Comparison of ENCODE assay signal across 1 cellular context in genomic region chr3:173912126-173912525, GRCh38.
TF ChIP-seq lines count a peak whose summit lies in the region.

No MANE protein-coding gene starts in this region.

TF ChIP-seq in IMR-90, 13 proteins besides CTCF, POLR2A, EP300 and RAD21:
- TF ChIP-seq FOS (IDR thresholded peaks at IDR 0.05; ENCODE audit: low read depth, low read length) (no peak), BHLHE40 (IDR thresholded peaks at IDR 0.05; ENCODE audit: low read depth, low read length) (no peak), MAFK (IDR thresholded peaks at IDR 0.05; ENCODE audit: low read depth, low read length) (no peak), ELK1 (IDR thresholded peaks at IDR 0.05; ENCODE audit: borderline replicate concordance, low read depth, low read length) (no peak), CEBPB (IDR thresholded peaks at IDR 0.05; ENCODE audit: low read depth, low read length) (no peak), RFX5 (IDR thresholded peaks at IDR 0.05; ENCODE audit: low read depth, low read length) (no peak), CHD1 (IDR thresholded peaks at IDR 0.05; ENCODE audit: low read depth, low read length) (no peak), SMC3 (IDR thresholded peaks at IDR 0.05; ENCODE audit: low read depth, low read length) (no peak), RCOR1 (IDR thresholded peaks at IDR 0.05; ENCODE audit: insufficient replicate concordance, low read length) (no peak), NFE2L2 (IDR thresholded peaks at IDR 0.05; ENCODE audit: low read depth, low read length) (no peak), MXI1 (IDR thresholded peaks at IDR 0.05; ENCODE audit: borderline replicate concordance, low read depth, low read length) (no peak), MAZ (IDR thresholded peaks at IDR 0.05; ENCODE audit: borderline replicate concordance, low read depth, low read length) (no peak)
- TF ChIP-seq, protein P1, sequence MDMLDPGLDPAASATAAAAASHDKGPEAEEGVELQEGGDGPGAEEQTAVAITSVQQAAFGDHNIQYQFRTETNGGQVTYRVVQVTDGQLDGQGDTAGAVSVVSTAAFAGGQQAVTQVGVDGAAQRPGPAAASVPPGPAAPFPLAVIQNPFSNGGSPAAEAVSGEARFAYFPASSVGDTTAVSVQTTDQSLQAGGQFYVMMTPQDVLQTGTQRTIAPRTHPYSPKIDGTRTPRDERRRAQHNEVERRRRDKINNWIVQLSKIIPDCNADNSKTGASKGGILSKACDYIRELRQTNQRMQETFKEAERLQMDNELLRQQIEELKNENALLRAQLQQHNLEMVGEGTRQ (IDR thresholded peaks at IDR 0.05; ENCODE audit: low read depth, low read length) = no peak
